ENCODE assay signal across 1 cellular context in the genomic region with DNA sequence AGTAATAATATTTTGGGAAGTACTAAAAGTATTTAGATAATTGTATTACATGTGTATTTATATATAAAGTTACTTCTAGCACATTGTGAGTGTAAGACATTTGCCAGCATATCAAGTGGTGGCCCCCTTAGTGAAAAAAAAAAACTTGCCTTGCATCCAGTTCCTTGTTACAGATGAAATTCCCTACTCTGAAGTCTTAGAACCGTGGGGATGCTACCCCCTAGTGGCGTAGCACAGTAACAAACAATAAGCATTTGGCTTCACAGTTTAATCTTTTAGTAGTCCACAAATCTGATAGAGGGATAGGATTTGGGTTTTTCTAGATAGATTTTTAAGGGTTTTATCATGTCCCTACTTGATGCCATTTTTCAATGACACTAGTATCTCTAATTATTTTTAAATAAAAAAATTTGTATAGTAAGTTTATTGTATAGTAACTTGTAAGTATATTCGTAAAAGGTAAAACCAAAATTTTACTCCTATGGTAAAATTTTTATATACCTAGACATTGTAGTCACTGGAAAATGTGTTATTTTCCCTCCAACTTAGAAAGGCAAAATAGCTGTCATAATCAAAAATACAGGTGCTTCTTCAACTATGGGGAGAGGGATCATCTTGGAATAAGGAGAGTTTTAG.
TF ChIP-seq lines count a peak whose summit lies in the region.

No MANE protein-coding gene starts in this region.

TF ChIP-seq in HEK293, 187 proteins besides CTCF, POLR2A, EP300 and RAD21 (continued from another document):
- TF ChIP-seq, protein P1, sequence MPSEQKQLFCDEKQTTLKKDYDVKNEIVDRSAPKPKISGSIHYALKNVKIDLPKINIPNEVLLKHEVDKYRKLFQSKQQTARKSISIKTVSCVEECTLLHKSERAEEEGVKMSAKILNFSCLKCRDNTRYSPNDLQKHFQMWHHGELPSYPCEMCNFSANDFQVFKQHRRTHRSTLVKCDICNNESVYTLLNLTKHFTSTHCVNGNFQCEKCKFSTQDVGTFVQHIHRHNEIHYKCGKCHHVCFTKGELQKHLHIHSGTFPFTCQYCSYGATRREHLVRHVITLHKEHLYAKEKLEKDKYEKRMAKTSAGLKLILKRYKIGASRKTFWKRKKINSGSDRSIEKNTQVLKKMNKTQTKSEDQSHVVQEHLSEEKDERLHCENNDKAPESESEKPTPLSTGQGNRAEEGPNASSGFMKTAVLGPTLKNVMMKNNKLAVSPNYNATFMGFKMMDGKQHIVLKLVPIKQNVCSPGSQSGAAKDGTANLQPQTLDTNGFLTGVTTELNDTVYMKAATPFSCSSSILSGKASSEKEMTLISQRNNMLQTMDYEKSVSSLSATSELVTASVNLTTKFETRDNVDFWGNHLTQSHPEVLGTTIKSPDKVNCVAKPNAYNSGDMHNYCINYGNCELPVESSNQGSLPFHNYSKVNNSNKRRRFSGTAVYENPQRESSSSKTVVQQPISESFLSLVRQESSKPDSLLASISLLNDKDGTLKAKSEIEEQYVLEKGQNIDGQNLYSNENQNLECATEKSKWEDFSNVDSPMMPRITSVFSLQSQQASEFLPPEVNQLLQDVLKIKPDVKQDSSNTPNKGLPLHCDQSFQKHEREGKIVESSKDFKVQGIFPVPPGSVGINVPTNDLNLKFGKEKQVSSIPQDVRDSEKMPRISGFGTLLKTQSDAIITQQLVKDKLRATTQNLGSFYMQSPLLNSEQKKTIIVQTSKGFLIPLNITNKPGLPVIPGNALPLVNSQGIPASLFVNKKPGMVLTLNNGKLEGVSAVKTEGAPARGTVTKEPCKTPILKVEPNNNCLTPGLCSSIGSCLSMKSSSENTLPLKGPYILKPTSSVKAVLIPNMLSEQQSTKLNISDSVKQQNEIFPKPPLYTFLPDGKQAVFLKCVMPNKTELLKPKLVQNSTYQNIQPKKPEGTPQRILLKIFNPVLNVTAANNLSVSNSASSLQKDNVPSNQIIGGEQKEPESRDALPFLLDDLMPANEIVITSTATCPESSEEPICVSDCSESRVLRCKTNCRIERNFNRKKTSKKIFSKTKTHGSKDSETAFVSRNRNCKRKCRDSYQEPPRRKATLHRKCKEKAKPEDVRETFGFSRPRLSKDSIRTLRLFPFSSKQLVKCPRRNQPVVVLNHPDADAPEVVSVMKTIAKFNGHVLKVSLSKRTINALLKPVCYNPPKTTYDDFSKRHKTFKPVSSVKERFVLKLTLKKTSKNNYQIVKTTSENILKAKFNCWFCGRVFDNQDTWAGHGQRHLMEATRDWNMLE (tag by site-specific recombination; conservative IDR thresholded peaks at IDR 0.05; ENCODE audit: low read depth), result no peak
- TF ChIP-seq OVOL3 (tag by site-specific recombination; IDR thresholded peaks at IDR 0.05), result no peak
- TF ChIP-seq BCL11A (tag by site-specific recombination; IDR thresholded peaks at IDR 0.05; ENCODE audit: low read depth), result no peak
- no peak for TF ChIP-seq KLF10 (tag by site-specific recombination; IDR thresholded peaks at IDR 0.05)
- no peak for TF ChIP-seq YY2 (tag by site-specific recombination; IDR thresholded peaks at IDR 0.05)
- TF ChIP-seq ZNF362 (tag by site-specific recombination; IDR thresholded peaks at IDR 0.05), result 0 out of 2 replicates have a peak, but pooled peaks have one; percentile 13
